ENCODE assay signal across 22 cellular contexts in genomic region chr12:52798003-52798670, GRCh38. TPM values are rescaled to one million over a fixed set of nuclear protein-coding genes. Genes with fewer than 3 reads are reported as not detected.
A peak's percentile ranks its signal among the peaks of the same experiment; 100 is the strongest.
DNase-seq lines count a peak whose midpoint lies in the region; ATAC-seq and TF ChIP-seq lines count a peak whose summit lies in the region.
"Had no signal": no experiment of that assay in that cellular context is flagged by ENCODE, and none has a peak within 500 bp of the region (broad histone marks: within the 10 kb centered on the region; RNA-seq: fewer than 3 reads in every experiment).

No MANE protein-coding gene starts in this region.

- no peak overlapping the region for H3K4me3 ChIP-seq in mammary epithelial cell (replicated peaks in 1 of 3; ENCODE audit: insufficient read depth in 1 of 3, low read depth in 2 of 3, low read length in 3 of 3)
- H3K4me3 ChIP-seq in mesodermal cell (ENCODE audit: extremely low read depth, insufficient read depth, low read length, poor library complexity, severe bottlenecking): no peak overlapping the region
- no peak overlapping the region for H3K4me3 ChIP-seq in Karpas-422 (ENCODE audit: low read length)
- H3K4me3 ChIP-seq: sigmoid colon, thoracic aorta had no signal

- no peak overlapping the region for H3K27ac ChIP-seq in mammary epithelial cell (ENCODE audit: insufficient read depth, low read depth, low read length)
- H3K27ac ChIP-seq in mesodermal cell (ENCODE audit: low read depth, low read length, severe bottlenecking): peak overlapping the region; percentile 45
- no peak overlapping the region for H3K27ac ChIP-seq in Karpas-422 (ENCODE audit: low read length)
- H3K27ac ChIP-seq: sigmoid colon, thoracic aorta had no signal

- intact Hi-C loops in mammary epithelial cell (cut with micrococcal nuclease): loop anchor here (5.0 kb wide), 2 partner anchors 64 to 276 kb away; partner anchors contain the start of gene KRT5

- WGBS in mammary epithelial cell (ENCODE audit: low coverage, missing lambda C conversion rate): 96% methylated on average over 3 of the region's 4 CpGs
- WGBS in mesodermal cell (ENCODE audit: insufficient coverage in 2 of 2), 2 experiments: 89 to 92% methylated on average over 1 to 3 of the region's 4 CpGs

- dilution Hi-C loops in mammary epithelial cell (cut with HindIII; ENCODE audit: low sequenced_read_pairs): no loop called here

- no peaks in the 10 kb centered on the region for H4K20me1 ChIP-seq in mammary epithelial cell (ENCODE audit: insufficient read depth, low read length)
- H4K20me1 ChIP-seq in Karpas-422 (ENCODE audit: insufficient read depth, low read depth, low read length): no peaks in the 10 kb centered on the region

- no peak for ATAC-seq in HG03108 (IDR thresholded peaks at IDR 0.05; ENCODE audit: unreplicated experiment)
- no peak for ATAC-seq in HG02973 (IDR thresholded peaks at IDR 0.05; ENCODE audit: unreplicated experiment)
- ATAC-seq: activated CD4-positive, alpha-beta T cell treated with anti-CD3 and anti-CD28 coated beads for 36 hours; left lobe of liver had no signal

- H2AFZ ChIP-seq in mammary epithelial cell (ENCODE audit: low read depth, low read length) (no peak overlapping the region), Karpas-422 (ENCODE audit: low read length) (no peak overlapping the region)

- H3K9ac ChIP-seq in mammary epithelial cell (ENCODE audit: insufficient read depth, low read length): no peak overlapping the region
- H3K9ac ChIP-seq in Karpas-422 (ENCODE audit: low read length): no peak overlapping the region

- H3K79me2 ChIP-seq in mammary epithelial cell (ENCODE audit: insufficient read depth, low read length) (no peaks in the 10 kb centered on the region), Karpas-422 (ENCODE audit: low read length) (no peaks in the 10 kb centered on the region)

- no peaks in the 10 kb centered on the region for H3K9me2 ChIP-seq in Karpas-422 (replicated peaks; ENCODE audit: insufficient read depth, low read length)

- no peaks in the 10 kb centered on the region for H3K27me3 ChIP-seq in mammary epithelial cell (ENCODE audit: insufficient read depth, low read length)
- H3K27me3 ChIP-seq in Karpas-422 (ENCODE audit: low read length): no peaks in the 10 kb centered on the region
- H3K27me3 ChIP-seq: BE2C, sigmoid colon had no signal

- H3K4me1 ChIP-seq in mammary epithelial cell (ENCODE audit: insufficient read depth, low read length) (peaks cover 37% of the 10 kb centered on the region), mesodermal cell (ENCODE audit: control insufficient read depth, insufficient read depth, low read length, poor library complexity, severe bottlenecking) (peaks cover 24% of the 10 kb centered on the region), Karpas-422 (ENCODE audit: low read length) (peaks cover 8% of the 10 kb centered on the region)
- H3K4me1 ChIP-seq: BE2C, sigmoid colon had no signal

- in situ Hi-C loops in mammary epithelial cell (cut with MboI; ENCODE audit: low sequenced_read_pairs in 2 of 2): no loop called here

- no peaks in the 10 kb centered on the region for H3K9me3 ChIP-seq in mammary epithelial cell (replicated peaks; ENCODE audit: insufficient read depth, low read length)
- no peaks in the 10 kb centered on the region for H3K9me3 ChIP-seq in mesodermal cell (ENCODE audit: control insufficient read depth, low read length)
- H3K9me3 ChIP-seq in Karpas-422 (ENCODE audit: low read length): no peaks in the 10 kb centered on the region
- H3K9me3 ChIP-seq: BE2C, sigmoid colon, thoracic aorta had no signal

- DNase-seq in EL (peak; percentile 87), M059J (ENCODE audit: low read depth) (peak; percentile 61), mammary epithelial cell (peak; percentile 69), anterior cingulate cortex (lab: John Stamatoyannopoulos, UW) (no peak), Karpas-422 (no peak)
- DNase-seq: activated CD4-positive, alpha-beta T cell treated with anti-CD3 and anti-CD28 coated beads for 36 hours; activated CD8-positive, alpha-beta memory T cell treated with anti-CD3 and anti-CD28 coated beads, Interleukin-2, amount 50 U/mL, for 48 hours; activated naive CD4-positive, alpha-beta T cell; BE2C; dermis blood vessel endothelial cell; NCI-H2029; NCI-H510A; nucleus accumbens; sigmoid colon; stimulated activated CD4-positive, alpha-beta T cell treated with anti-CD3 and anti-CD28 coated beads, Interleukin-4, amount 100 ng/mL, for 4 hours; T-helper 9 cell had no signal

- H3K36me3 ChIP-seq in mammary epithelial cell (ENCODE audit: insufficient read depth, low read length) (no peaks in the 10 kb centered on the region), mesodermal cell (ENCODE audit: control insufficient read depth, insufficient read depth, low read length) (no peaks in the 10 kb centered on the region), Karpas-422 (ENCODE audit: insufficient read depth, low read length) (no peaks in the 10 kb centered on the region)
- H3K36me3 ChIP-seq: BE2C, sigmoid colon, thoracic aorta had no signal

- TF ChIP-seq CTCF in mammary epithelial cell (conservative IDR thresholded peaks at IDR 0.05 in 1 of 2, IDR thresholded peaks at IDR 0.05 in 1 of 2; ENCODE audit: extremely low read depth in 1 of 2, insufficient read depth in 1 of 2, low read depth in 1 of 2, low read length in 2 of 2): no peak

- H3K4me2 ChIP-seq in mammary epithelial cell (ENCODE audit: insufficient read depth, low read depth, low read length) (peak overlapping the region; percentile 33), Karpas-422 (ENCODE audit: low read depth, low read length, poor library complexity, severe bottlenecking) (no peak overlapping the region)

- no TSS peak for BruUV-seq in mammary epithelial cell (replicated peaks; lab: Mats Ljungman, UMichigan)

- CTCF ChIA-PET in mammary epithelial cell (lab: Charles Lee; ENCODE audit: low non-redundant PET): interaction anchor here (0.9 kb wide), 1 partner anchor 108 kb away, joined by 4 read pairs; no protein-coding TSS in a partner anchor

RNA-seq across cellular contexts. Expression of gene KRT3, which starts 2.2 kb away (rescaled TPM):
- total RNA-seq in M059J (2014; rRNA removed; shearing (Covaris generic)): not detected in 2 replicates
- total RNA-seq in mammary epithelial cell: not detected
- 0.02 TPM for polyA plus RNA-seq in mammary epithelial cell
- not detected for polyA minus RNA-seq in mammary epithelial cell
- polyA plus RNA-seq in mesodermal cell (2013, experiment 1 of 2): not detected
- polyA plus RNA-seq in mesodermal cell (2013, experiment 2 of 2): not detected
- not detected in 2 replicates for total RNA-seq in Karpas-422 (2014; rRNA removed; shearing (Covaris generic); ENCODE audit: low replicate concordance)
- total RNA-seq: activated CD4-positive, alpha-beta T cell treated with anti-CD3 and anti-CD28 coated beads for 36 hours; dermis blood vessel endothelial cell; left lobe of liver; mucosa of gallbladder; sigmoid colon; thoracic aorta had no signal
- polyA plus RNA-seq: sigmoid colon had no signal

RNA-seq across cellular contexts. Expression of gene KRT4, which starts 15.8 kb away (rescaled TPM):
- total RNA-seq in M059J (2014; rRNA removed; shearing (Covaris generic)): not detected in 2 replicates
- not detected for total RNA-seq in mammary epithelial cell
- not detected for polyA plus RNA-seq in mammary epithelial cell
- polyA minus RNA-seq in mammary epithelial cell: not detected
- polyA plus RNA-seq in mesodermal cell (2013, experiment 1 of 2): not detected
- polyA plus RNA-seq in mesodermal cell (2013, experiment 2 of 2): not detected
- total RNA-seq in Karpas-422 (2014; rRNA removed; shearing (Covaris generic); ENCODE audit: low replicate concordance): not detected in 2 replicates
- total RNA-seq: activated CD4-positive, alpha-beta T cell treated with anti-CD3 and anti-CD28 coated beads for 36 hours; dermis blood vessel endothelial cell; left lobe of liver; mucosa of gallbladder; sigmoid colon; thoracic aorta had no signal

RNA-seq across cellular contexts. Expression of gene KRT76, which starts 21.0 kb away (rescaled TPM):
- not detected in 2 replicates for total RNA-seq in M059J (2014; rRNA removed; shearing (Covaris generic))
- not detected for total RNA-seq in mammary epithelial cell
- polyA plus RNA-seq in mammary epithelial cell: not detected
- polyA minus RNA-seq in mammary epithelial cell: not detected
- not detected for polyA plus RNA-seq in mesodermal cell (2013, experiment 1 of 2)
- not detected for polyA plus RNA-seq in mesodermal cell (2013, experiment 2 of 2)
- total RNA-seq in Karpas-422 (2014; rRNA removed; shearing (Covaris generic); ENCODE audit: low replicate concordance): not detected in 2 replicates
- total RNA-seq: activated CD4-positive, alpha-beta T cell treated with anti-CD3 and anti-CD28 coated beads for 36 hours; dermis blood vessel endothelial cell; left lobe of liver; mucosa of gallbladder; sigmoid colon; thoracic aorta had no signal
- polyA plus RNA-seq: sigmoid colon had no signal

RNA-seq across cellular contexts. Expression of gene KRT79, which starts 36.0 kb away (rescaled TPM):
- total RNA-seq in M059J (2014; rRNA removed; shearing (Covaris generic)): not detected in 2 replicates
- total RNA-seq in mammary epithelial cell: not detected
- not detected for polyA plus RNA-seq in mammary epithelial cell
- polyA minus RNA-seq in mammary epithelial cell: not detected
- polyA plus RNA-seq in mesodermal cell (2013, experiment 1 of 2): not detected
- polyA plus RNA-seq in mesodermal cell (2013, experiment 2 of 2): not detected
- total RNA-seq in Karpas-422 (2014; rRNA removed; shearing (Covaris generic); ENCODE audit: low replicate concordance): not detected in 2 replicates
- total RNA-seq: dermis blood vessel endothelial cell, left lobe of liver, mucosa of gallbladder, sigmoid colon, thoracic aorta had no signal

RNA-seq across cellular contexts. Expression of gene KRT78, which starts 50.7 kb away (rescaled TPM):
- 0.22 TPM in 1 of 2 replicates, not detected in the other for total RNA-seq in M059J (2014; rRNA removed; shearing (Covaris generic))
- not detected for total RNA-seq in mammary epithelial cell
- not detected for polyA plus RNA-seq in mammary epithelial cell
- not detected for polyA minus RNA-seq in mammary epithelial cell
- not detected for polyA plus RNA-seq in mesodermal cell (2013, experiment 1 of 2)
- polyA plus RNA-seq in mesodermal cell (2013, experiment 2 of 2): not detected
- total RNA-seq in Karpas-422 (2014; rRNA removed; shearing (Covaris generic); ENCODE audit: low replicate concordance): not detected in 2 replicates
- total RNA-seq: activated CD4-positive, alpha-beta T cell treated with anti-CD3 and anti-CD28 coated beads for 36 hours; dermis blood vessel endothelial cell; left lobe of liver; mucosa of gallbladder; sigmoid colon; thoracic aorta had no signal

Comparison
In these comparisons a context has a peak if more than half of its experiments do, and no peak if none do; other contexts are left out.
1. DNase-seq: peak in EL (single experiment), M059J (single experiment) and mammary epithelial cell (single experiment); none in anterior cingulate cortex (0 of 58) and Karpas-422 (single experiment).